ENCODE assay signal across 15 cellular contexts in genomic region chr2:223626713-223627112, GRCh38. TPM values are rescaled to one million over a fixed set of nuclear protein-coding genes. Genes with fewer than 3 reads are reported as not detected.
DNase-seq lines count a peak whose midpoint lies in the region; ATAC-seq and TF ChIP-seq lines count a peak whose summit lies in the region.
"Had no signal": no experiment of that assay in that cellular context is flagged by ENCODE, and none has a peak within 500 bp of the region (broad histone marks: within the 10 kb centered on the region; RNA-seq: fewer than 3 reads in every experiment).

No MANE protein-coding gene starts in this region.

- POLR2A ChIA-PET in PC-3 (lab: Charles Lee; ENCODE audit: unreplicated experiment), result no interaction called here

- H3K9me2 ChIP-seq in PC-3 (replicated peaks; ENCODE audit: low read length), result no peaks in the 10 kb centered on the region

- peak overlapping the region; percentile 11; the same call in 1 of the 2 replicates for H3K4me2 ChIP-seq in PC-3 (ENCODE audit: low read length)

- no peak overlapping the region for H3K27ac ChIP-seq in PC-3 (ENCODE audit: low read length)
- H3K27ac ChIP-seq: ascending aorta had no signal

- BruUV-seq in PC-3 (replicated peaks; lab: Mats Ljungman, UMichigan), result no TSS peak

- H3K27me3 ChIP-seq in PC-3 (ENCODE audit: low read length), result no peaks in the 10 kb centered on the region
- H3K27me3 ChIP-seq: ascending aorta had no signal

- no peaks in the 10 kb centered on the region for H3K79me2 ChIP-seq in PC-3 (ENCODE audit: low read length)

- H4K20me1 ChIP-seq in PC-3 (ENCODE audit: low read length), result no peaks in the 10 kb centered on the region

- H2AFZ ChIP-seq in PC-3 (ENCODE audit: low read length), result no peak overlapping the region

- DNase-seq in GM04503 (ENCODE audit: low read depth), result peak; percentile 45
- DNase-seq in PC-3, result peak; percentile 58
- peak; percentile 26 for DNase-seq in dedifferentiated amniotic fluid mesenchymal stem cell (ENCODE audit: extremely low spot score)
- DNase-seq in retinal pigment epithelial cell (ENCODE audit: low read depth), result peak; percentile 64
- DNase-seq in activated gamma-delta T cell treated with Interleukin-2 at 50 U/mL for 16 hours, result no peak
- DNase-seq in stimulated activated naive CD4-positive, alpha-beta T cell (lab: John Stamatoyannopoulos, UW), result no peak
- DNase-seq: activated CD4-positive, alpha-beta T cell treated with anti-CD3 and anti-CD28 coated beads for 36 hours; activated T-cell treated with anti-CD3 and anti-CD28 coated beads, Interleukin-2, amount 50 U/mL, for 72 hours; effector memory CD4-positive, alpha-beta T cell; left ventricle myocardium superior; T-cell had no signal

- CTCF ChIA-PET in PC-3 (lab: Charles Lee), result no interaction called here

- ATAC-seq in PC-3 (peak; percentile 45), GM18858 (IDR thresholded peaks at IDR 0.05; ENCODE audit: unreplicated experiment) (no peak), GM19463 (IDR thresholded peaks at IDR 0.05; ENCODE audit: unreplicated experiment) (no peak)
- ATAC-seq: activated CD4-positive, alpha-beta T cell treated with anti-CD3 and anti-CD28 coated beads for 36 hours; activated T-cell treated with anti-CD3 and anti-CD28 coated beads, Interleukin-2, amount 50 U/mL, for 72 hours; left ventricle myocardium superior; sciatic nerve; T-cell had no signal

- H3K9ac ChIP-seq in PC-3 (ENCODE audit: low read length), result no peak overlapping the region

- intact Hi-C loops in PC-3 (cut with micrococcal nuclease), result no loop called here

- TF ChIP-seq CTCF in PC-3 (conservative IDR thresholded peaks at IDR 0.05; ENCODE audit: low read depth, low read length), result no peak
- no peak for TF ChIP-seq CTCF in retinal pigment epithelial cell (conservative IDR thresholded peaks at IDR 0.05; ENCODE audit: low read depth, low read length)

- H3K4me3 ChIP-seq in PC-3 (ENCODE audit: low read length) (no peak overlapping the region), retinal pigment epithelial cell (ENCODE audit: low read length) (no peak overlapping the region)
- H3K4me3 ChIP-seq: ascending aorta had no signal

- H3F3A ChIP-seq in PC-3 (ENCODE audit: low read length, unreplicated experiment), result no peaks in the 10 kb centered on the region

- H3K9me3 ChIP-seq in PC-3 (ENCODE audit: low read length), result no peaks in the 10 kb centered on the region
- H3K9me3 ChIP-seq: ascending aorta had no signal

- peaks cover 9% of the 10 kb centered on the region; the same call in 1 of the 2 replicates for H3K4me1 ChIP-seq in PC-3 (ENCODE audit: insufficient read depth, low read length)
- H3K4me1 ChIP-seq: ascending aorta had no signal

- no peaks in the 10 kb centered on the region for H3K36me3 ChIP-seq in PC-3 (ENCODE audit: low read depth, low read length)
- H3K36me3 ChIP-seq: ascending aorta had no signal

RNA-seq across cellular contexts. Expression of gene SCG2, which starts 24.6 kb away (rescaled TPM):
- total RNA-seq in PC-3 (2014; rRNA removed), result 0.51 and 0.98 TPM in 2 replicates
- total RNA-seq: activated CD4-positive, alpha-beta T cell treated with anti-CD3 and anti-CD28 coated beads for 36 hours; activated T-cell treated with anti-CD3 and anti-CD28 coated beads, Interleukin-2, amount 50 U/mL, for 72 hours; left ventricle myocardium superior; T-cell had no signal

Comparison
In these comparisons a context has a peak if more than half of its experiments do, and no peak if none do; other contexts are left out.
1. DNase-seq: peak in GM04503 (single experiment), PC-3 (single experiment), dedifferentiated amniotic fluid mesenchymal stem cell (single experiment) and retinal pigment epithelial cell (single experiment); none in activated gamma-delta T cell treated with Interleukin-2 at 50 U/mL for 16 hours (single experiment) and stimulated activated naive CD4-positive, alpha-beta T cell (0 of 6).